In the genomic region with DNA sequence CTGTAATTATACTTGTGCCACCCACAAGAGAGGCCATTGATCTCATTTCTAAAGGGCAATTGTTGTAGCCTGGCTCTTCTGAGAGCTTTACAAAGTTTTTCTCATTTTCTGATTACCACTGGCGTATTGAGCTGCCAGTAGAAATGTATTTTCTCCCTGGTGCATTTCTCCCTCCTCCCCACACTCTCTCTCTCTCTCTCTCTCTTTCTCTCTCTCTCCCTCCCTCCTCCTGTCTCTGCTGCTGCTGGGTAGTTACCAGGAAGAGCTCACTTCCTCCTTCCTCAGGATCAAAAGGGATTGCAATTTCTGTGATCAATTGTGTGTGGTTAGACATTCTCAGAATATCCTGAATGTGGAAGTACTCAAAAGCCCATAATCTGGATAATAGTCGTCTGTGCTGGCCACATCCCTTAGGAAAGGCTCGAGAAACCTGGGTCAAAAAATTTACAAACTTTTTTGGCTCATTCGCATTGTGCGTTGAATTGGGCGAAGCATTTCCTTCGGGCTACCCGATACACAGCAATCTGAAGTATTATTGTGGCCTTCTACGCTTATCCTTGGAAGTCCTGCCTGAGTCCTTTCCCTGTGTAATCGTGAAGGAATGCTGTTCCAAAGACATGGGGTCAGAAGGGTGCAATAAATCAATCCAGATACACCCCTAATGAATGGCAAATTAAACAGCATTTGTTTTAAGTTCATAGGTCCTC, we compare ENCODE assay signal across 13 cellular contexts.
DNase-seq lines count a peak whose midpoint lies in the region; ATAC-seq and TF ChIP-seq lines count a peak whose summit lies in the region.
"Had no signal": no experiment of that assay in that cellular context is flagged by ENCODE, and none has a peak within 500 bp of the region (broad histone marks: within the 10 kb centered on the region; RNA-seq: fewer than 3 reads in every experiment).

No MANE protein-coding gene starts in this region.

- POLR2A ChIA-PET in activated CD4-positive, alpha-beta T cell treated with anti-CD3 and anti-CD28 coated beads for 36 hours (lab: Charles Lee): no interaction called here

- no peaks in the 10 kb centered on the region for H3K36me3 ChIP-seq in BLaER1 treated with 17β-estradiol and CSF1 and Interleukin-3, amounts not matched to agents 10 nM and 100 nM
- H3K36me3 ChIP-seq in adipocyte (ENCODE audit: control insufficient read depth, insufficient read depth, low read length, severe bottlenecking): no peaks in the 10 kb centered on the region
- H3K36me3 ChIP-seq: BE2C, uterus had no signal

- H3K27me3 ChIP-seq in BLaER1 treated with 17β-estradiol and CSF1 and Interleukin-3, amounts not matched to agents 10 nM and 100 nM: 0 out of 22 replicates have a peak, but pooled peaks cover 0 to 5% (median 0%) of the 10 kb centered on the region in 11 experiments
- H3K27me3 ChIP-seq in adipocyte (replicated peaks; ENCODE audit: control insufficient read depth, insufficient read depth, low read length): no peaks in the 10 kb centered on the region
- H3K27me3 ChIP-seq: BE2C, uterus had no signal

- peaks cover 47 to 67% (median 59%) of the 10 kb centered on the region in 10 experiments for H3K4me1 ChIP-seq in BLaER1 treated with 17β-estradiol and CSF1 and Interleukin-3, amounts not matched to agents 10 nM and 100 nM
- H3K4me1 ChIP-seq in adipocyte (ENCODE audit: control insufficient read depth, insufficient read depth, low read length): peaks cover 34% of the 10 kb centered on the region
- H3K4me1 ChIP-seq: BE2C, parathyroid adenoma had no signal

- H3K9me3 Mint-ChIP-seq in activated CD4-positive, alpha-beta T cell treated with anti-CD3 and anti-CD28 coated beads for 36 hours (ENCODE audit: low read depth): peaks cover 3% of the 10 kb centered on the region
- H3K9me3 Mint-ChIP-seq: activated naive CD4-positive, alpha-beta T cell treated with anti-CD3 and anti-CD28 coated beads for 36 hours had no signal

- H4K20me1 ChIP-seq in BLaER1 treated with 17β-estradiol and CSF1 and Interleukin-3, amounts not matched to agents 10 nM and 100 nM: no peaks in the 10 kb centered on the region

- ATAC-seq in activated CD4-positive, alpha-beta T cell treated with anti-CD3 and anti-CD28 coated beads for 36 hours: no peak

- no peak overlapping the region for H3K4me3 Mint-ChIP-seq in activated CD4-positive, alpha-beta T cell treated with anti-CD3 and anti-CD28 coated beads for 36 hours
- H3K4me3 Mint-ChIP-seq: activated naive CD4-positive, alpha-beta T cell treated with anti-CD3 and anti-CD28 coated beads for 36 hours had no signal

- intact Hi-C loops in activated CD4-positive, alpha-beta T cell treated with anti-CD3 and anti-CD28 coated beads for 36 hours (cut with DNase I, micrococcal nuclease): no loop called here

- TF ChIP-seq RAD21 in Ishikawa (IDR thresholded peaks at IDR 0.05; ENCODE audit: low read depth): peak; percentile 18; the same call in 1 of the 2 replicates

- H3K4me1 Mint-ChIP-seq in activated CD4-positive, alpha-beta T cell treated with anti-CD3 and anti-CD28 coated beads for 36 hours: peaks cover 3% of the 10 kb centered on the region

- no peak overlapping the region for H3K27ac Mint-ChIP-seq in activated CD4-positive, alpha-beta T cell treated with anti-CD3 and anti-CD28 coated beads for 36 hours
- H3K27ac Mint-ChIP-seq: activated naive CD4-positive, alpha-beta T cell treated with anti-CD3 and anti-CD28 coated beads for 36 hours had no signal

- peak overlapping the region in 2 of 11 experiments; percentile 26 to 41; a peak in 2 of 22 replicates for H3K9ac ChIP-seq in BLaER1 treated with 17β-estradiol and CSF1 and Interleukin-3, amounts not matched to agents 10 nM and 100 nM
- peak overlapping the region; percentile 51 for H3K9ac ChIP-seq in adipocyte (ENCODE audit: low read length)
- H3K9ac ChIP-seq: parathyroid adenoma had no signal

- H3K4me3 ChIP-seq in BLaER1 treated with 17β-estradiol and CSF1 and Interleukin-3, amounts not matched to agents 10 nM and 100 nM: no peak overlapping the region
- peak overlapping the region; percentile 32 for H3K4me3 ChIP-seq in adipocyte (ENCODE audit: low read length)
- H3K4me3 ChIP-seq: uterus had no signal

- peak overlapping the region; percentile 50 to 74 (median 68) for H3K4me2 ChIP-seq in BLaER1 treated with 17β-estradiol and CSF1 and Interleukin-3, amounts not matched to agents 10 nM and 100 nM

- H3K27me3 Mint-ChIP-seq in activated CD4-positive, alpha-beta T cell treated with anti-CD3 and anti-CD28 coated beads for 36 hours: peaks cover 6% of the 10 kb centered on the region

- peaks cover 0 to 19% (median 9%) of the 10 kb centered on the region in 11 experiments; a peak in 15 of 22 replicates for H3K9me3 ChIP-seq in BLaER1 treated with 17β-estradiol and CSF1 and Interleukin-3, amounts not matched to agents 10 nM and 100 nM (replicated peaks in 1 of 11)
- H3K9me3 ChIP-seq in adipocyte (ENCODE audit: control insufficient read depth, low read length): peaks cover under 1% of the 10 kb centered on the region
- H3K9me3 ChIP-seq: BE2C, uterus had no signal

- H3K36me3 Mint-ChIP-seq in activated CD4-positive, alpha-beta T cell treated with anti-CD3 and anti-CD28 coated beads for 36 hours (ENCODE audit: low read depth): no peaks in the 10 kb centered on the region

- peak; percentile 94 for TF ChIP-seq EP300 in Ishikawa (IDR thresholded peaks at IDR 0.05; ENCODE audit: borderline replicate concordance)

- H3K27ac ChIP-seq in BLaER1 treated with 17β-estradiol and CSF1 and Interleukin-3, amounts not matched to agents 10 nM and 100 nM: peak overlapping the region in 4 of 11 experiments; percentile 12 to 20 (median 19); a peak in 5 of 22 replicates
- H3K27ac ChIP-seq: parathyroid adenoma, uterus had no signal

- CTCF ChIA-PET in activated CD4-positive, alpha-beta T cell treated with anti-CD3 and anti-CD28 coated beads for 36 hours (lab: Charles Lee): no interaction called here

- no peak for DNase-seq in adipocyte (ENCODE audit: low read depth)
- peak; percentile 80 for DNase-seq in kidney glomerular epithelial cell (lab: John Stamatoyannopoulos, UW)
- no peak for DNase-seq in D341Med (ENCODE audit: low spot score)
- no peak for DNase-seq in activated CD4-positive, alpha-beta T cell treated with anti-CD3 and anti-CD28 coated beads for 36 hours
- DNase-seq in NCI-H1436 (lab: John Stamatoyannopoulos, UW): no peak
- DNase-seq in mucosa of gallbladder (ENCODE audit: low spot score): no peak
- DNase-seq: activated naive CD4-positive, alpha-beta T cell treated with anti-CD3 and anti-CD28 coated beads for 36 hours; BE2C; NCI-H1092; uterus had no signal

TF ChIP-seq in Ishikawa, 13 proteins besides CTCF, POLR2A, EP300 and RAD21:
- TF ChIP-seq NFIC (IDR thresholded peaks at IDR 0.05) (peak; percentile 80), CREB1 (IDR thresholded peaks at IDR 0.05; ENCODE audit: low read depth) (no peak), CEBPB (IDR thresholded peaks at IDR 0.05) (peak; percentile 47; the same call in 1 of the 2 replicates), YY1 (IDR thresholded peaks at IDR 0.05; ENCODE audit: low read depth) (0 out of 2 replicates have a peak, but pooled peaks have one; percentile 34), FOXM1 (IDR thresholded peaks at IDR 0.05; ENCODE audit: borderline replicate concordance, low read depth) (peak; percentile 90), TEAD4 (IDR thresholded peaks at IDR 0.05) (peak; percentile 98), TAF1 (IDR thresholded peaks at IDR 0.05; ENCODE audit: low read depth) (peak; percentile 56), EGR1 (IDR thresholded peaks at IDR 0.05) (no peak), TCF12 (IDR thresholded peaks at IDR 0.05; ENCODE audit: low read depth) (peak; percentile 64; the same call in 1 of the 2 replicates), ZBTB7A (IDR thresholded peaks at IDR 0.05; ENCODE audit: low read depth) (no peak)
- TF ChIP-seq, protein P1, sequence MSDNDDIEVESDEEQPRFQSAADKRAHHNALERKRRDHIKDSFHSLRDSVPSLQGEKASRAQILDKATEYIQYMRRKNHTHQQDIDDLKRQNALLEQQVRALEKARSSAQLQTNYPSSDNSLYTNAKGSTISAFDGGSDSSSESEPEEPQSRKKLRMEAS (IDR thresholded peaks at IDR 0.05): peak; percentile 13; the same call in 1 of the 2 replicates
- TF ChIP-seq, protein P2, sequence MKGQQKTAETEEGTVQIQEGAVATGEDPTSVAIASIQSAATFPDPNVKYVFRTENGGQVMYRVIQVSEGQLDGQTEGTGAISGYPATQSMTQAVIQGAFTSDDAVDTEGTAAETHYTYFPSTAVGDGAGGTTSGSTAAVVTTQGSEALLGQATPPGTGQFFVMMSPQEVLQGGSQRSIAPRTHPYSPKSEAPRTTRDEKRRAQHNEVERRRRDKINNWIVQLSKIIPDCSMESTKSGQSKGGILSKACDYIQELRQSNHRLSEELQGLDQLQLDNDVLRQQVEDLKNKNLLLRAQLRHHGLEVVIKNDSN (IDR thresholded peaks at IDR 0.05): no peak
- TF ChIP-seq, protein P3, sequence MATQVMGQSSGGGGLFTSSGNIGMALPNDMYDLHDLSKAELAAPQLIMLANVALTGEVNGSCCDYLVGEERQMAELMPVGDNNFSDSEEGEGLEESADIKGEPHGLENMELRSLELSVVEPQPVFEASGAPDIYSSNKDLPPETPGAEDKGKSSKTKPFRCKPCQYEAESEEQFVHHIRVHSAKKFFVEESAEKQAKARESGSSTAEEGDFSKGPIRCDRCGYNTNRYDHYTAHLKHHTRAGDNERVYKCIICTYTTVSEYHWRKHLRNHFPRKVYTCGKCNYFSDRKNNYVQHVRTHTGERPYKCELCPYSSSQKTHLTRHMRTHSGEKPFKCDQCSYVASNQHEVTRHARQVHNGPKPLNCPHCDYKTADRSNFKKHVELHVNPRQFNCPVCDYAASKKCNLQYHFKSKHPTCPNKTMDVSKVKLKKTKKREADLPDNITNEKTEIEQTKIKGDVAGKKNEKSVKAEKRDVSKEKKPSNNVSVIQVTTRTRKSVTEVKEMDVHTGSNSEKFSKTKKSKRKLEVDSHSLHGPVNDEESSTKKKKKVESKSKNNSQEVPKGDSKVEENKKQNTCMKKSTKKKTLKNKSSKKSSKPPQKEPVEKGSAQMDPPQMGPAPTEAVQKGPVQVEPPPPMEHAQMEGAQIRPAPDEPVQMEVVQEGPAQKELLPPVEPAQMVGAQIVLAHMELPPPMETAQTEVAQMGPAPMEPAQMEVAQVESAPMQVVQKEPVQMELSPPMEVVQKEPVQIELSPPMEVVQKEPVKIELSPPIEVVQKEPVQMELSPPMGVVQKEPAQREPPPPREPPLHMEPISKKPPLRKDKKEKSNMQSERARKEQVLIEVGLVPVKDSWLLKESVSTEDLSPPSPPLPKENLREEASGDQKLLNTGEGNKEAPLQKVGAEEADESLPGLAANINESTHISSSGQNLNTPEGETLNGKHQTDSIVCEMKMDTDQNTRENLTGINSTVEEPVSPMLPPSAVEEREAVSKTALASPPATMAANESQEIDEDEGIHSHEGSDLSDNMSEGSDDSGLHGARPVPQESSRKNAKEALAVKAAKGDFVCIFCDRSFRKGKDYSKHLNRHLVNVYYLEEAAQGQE (IDR thresholded peaks at IDR 0.05; ENCODE audit: low read depth): no peak; the same call in 1 of the 2 replicates
TF ChIP-seq in Ishikawa: peak in this region for 8.
